In genomic region chr19:954672-955494, GRCh38 we compare ENCODE assay signal across 1 cellular context.
TF ChIP-seq lines count a peak whose summit lies in the region.

No MANE protein-coding gene starts in this region.

TF ChIP-seq in K562, 482 proteins besides CTCF, POLR2A, EP300 and RAD21 (continues in another document):
- TF ChIP-seq RBFOX2 (IDR thresholded peaks at IDR 0.05; ENCODE audit: low read depth, low read length) (peak; percentile 59), EP400 (IDR thresholded peaks at IDR 0.05) (peak; percentile 63), CBX3 (IDR thresholded peaks at IDR 0.05; ENCODE audit: borderline replicate concordance in 1 of 2, low read length in 2 of 2) (0 out of 3 replicates have a peak, but pooled peaks of 1 of the 2 experiments have one; percentile 19), ZNF589 (CRISPR knock-in tag; IDR thresholded peaks at IDR 0.05; ENCODE audit: low read depth) (peak; percentile 34; the same call in 1 of the 2 replicates), MGA (IDR thresholded peaks at IDR 0.05) (peak; percentile 80), CBFB (CRISPR knock-in tag; IDR thresholded peaks at IDR 0.05) (no peak), ETS1 (conservative IDR thresholded peaks at IDR 0.05; ENCODE audit: control insufficient read depth, low read depth, low read length) (peak; percentile 73; the same call in 1 of the 2 replicates), ZEB2 (IDR thresholded peaks at IDR 0.05) (0 out of 2 replicates have a peak, but pooled peaks have one; percentile 42), ZBTB2 (IDR thresholded peaks at IDR 0.05) (peak; percentile 4), ARNT (IDR thresholded peaks at IDR 0.05) (peak in 1 of 2 experiments; percentile 20; a peak in 1 of 4 replicates), HEY1 (CRISPR knock-in tag; IDR thresholded peaks at IDR 0.05; ENCODE audit: borderline replicate concordance) (no peak), CXXC5 (CRISPR knock-in tag; IDR thresholded peaks at IDR 0.05) (peak; percentile 79), CUX1 (CRISPR knock-in tag; IDR thresholded peaks at IDR 0.05) (peak; percentile 45; the same call in 1 of the 2 replicates), SOX6 (IDR thresholded peaks at IDR 0.05) (peak; percentile 28; the same call in 1 of the 2 replicates), ZNF79 (CRISPR knock-in tag; IDR thresholded peaks at IDR 0.05; ENCODE audit: low read depth) (no peak), GABPA (tag; conservative IDR thresholded peaks at IDR 0.05; ENCODE audit: low read depth) (peak; percentile 72), SMARCA5 (IDR thresholded peaks at IDR 0.05) (peak; percentile 98), CEBPB (tag; IDR thresholded peaks at IDR 0.05) (no peak), ZBTB11 (CRISPR knock-in tag; IDR thresholded peaks at IDR 0.05) (peak in 1 of 3 experiments; percentile 52; a peak in 1 of 6 replicates), E2F6 (IDR thresholded peaks at IDR 0.05; ENCODE audit: borderline replicate concordance in 1 of 2, extremely low read depth in 1 of 2, insufficient read depth in 1 of 2, insufficient read length in 1 of 2, low read depth in 1 of 2, low read length in 1 of 2, poor library complexity in 1 of 2, severe bottlenecking in 1 of 2) (peak; percentile 44 to 75), L3MBTL2 (IDR thresholded peaks at IDR 0.05) (peak; percentile 56), ZBTB5 (IDR thresholded peaks at IDR 0.05) (0 out of 2 replicates have a peak, but pooled peaks have one; percentile 54), FIP1L1 (IDR thresholded peaks at IDR 0.05; ENCODE audit: low read depth, low read length, poor library complexity, severe bottlenecking) (peak; percentile 72), EZH2 (IDR thresholded peaks at IDR 0.05; ENCODE audit: borderline replicate concordance, low read depth, low read length) (no peak), ZKSCAN8 (CRISPR knock-in tag; IDR thresholded peaks at IDR 0.05) (peak; percentile 94; the same call in 1 of the 2 replicates)
